Comparison of ENCODE assay signal across 8 cellular contexts in genomic region chr3:52670621-52671521, GRCh38. TPM values are rescaled to one million over a fixed set of nuclear protein-coding genes. Genes with fewer than 3 reads are reported as not detected.
DNase-seq lines count a peak whose midpoint lies in the region; ATAC-seq and TF ChIP-seq lines count a peak whose summit lies in the region.

No MANE protein-coding gene starts in this region.

- no peak overlapping the region for H2AFZ ChIP-seq in IMR-90 (replicated peaks; ENCODE audit: low read length, poor library complexity)

- no CpG with 5 or more reads among the region's 9 CpGs for WGBS in IMR-90 (ENCODE audit: extremely low coverage in 2 of 2, insufficient read length in 1 of 2), 2 experiments

- H2BK15ac ChIP-seq in IMR-90 (ENCODE audit: low read depth, low read length): peak overlapping the region; percentile 25; the same call in 2 of the 3 replicates

- H3K23ac ChIP-seq in IMR-90 (ENCODE audit: low read depth, low read length): 0 out of 2 replicates have a peak overlapping the region, but pooled peaks have one; percentile 1

- no TSS peak for BruUV-seq in IMR-90 (replicated peaks; lab: Mats Ljungman, UMichigan)

- H3K4ac ChIP-seq in IMR-90 (ENCODE audit: low read depth, low read length): peak overlapping the region; percentile 69

- TF ChIP-seq POLR2A in IMR-90 (IDR thresholded peaks at IDR 0.05; ENCODE audit: low read depth, low read length): peak; percentile 90

- peaks cover 16% of the 10 kb centered on the region for H3K36me3 ChIP-seq in IMR-90 (ENCODE audit: control insufficient read depth, insufficient read depth, low read length)

- H3K27ac Mint-ChIP-seq in activated T-cell treated with anti-CD3 and anti-CD28 coated beads, Interleukin-2, amount 50 U/mL, for 72 hours: peak overlapping the region; percentile 97

- no peak overlapping the region for H4K5ac ChIP-seq in IMR-90 (ENCODE audit: low read depth, low read length)

- peaks cover 6% of the 10 kb centered on the region; the same call in 1 of the 2 replicates for H4K20me1 ChIP-seq in IMR-90 (ENCODE audit: insufficient read depth, low read length)

- peak overlapping the region; percentile 68 for H4K91ac ChIP-seq in IMR-90 (ENCODE audit: insufficient read depth, low read depth, low read length)

- peaks cover 8% of the 10 kb centered on the region for H3K4me1 ChIP-seq in IMR-90 (ENCODE audit: control insufficient read depth, insufficient read depth, low read length)

- H3K9me3 ChIP-seq in IMR-90 (ENCODE audit: control insufficient read depth, insufficient read depth, low read length): no peaks in the 10 kb centered on the region; the same call in 1 of the 2 replicates

- H3K4me2 ChIP-seq in IMR-90 (ENCODE audit: low read depth, low read length): peak overlapping the region; percentile 85

- H3K4me1 Mint-ChIP-seq in activated T-cell treated with anti-CD3 and anti-CD28 coated beads, Interleukin-2, amount 50 U/mL, for 72 hours (ENCODE audit: low read depth): peaks cover 31% of the 10 kb centered on the region

- POLR2A ChIA-PET in IMR-90 (lab: Charles Lee; ENCODE audit: unreplicated experiment): no interaction called here

- H3K9me1 ChIP-seq in IMR-90 (ENCODE audit: insufficient read depth, low read length): peaks cover 5% of the 10 kb centered on the region

- H2BK120ac ChIP-seq in IMR-90 (ENCODE audit: low read depth, low read length): peak overlapping the region; percentile 44

- peaks cover 9 to 40% of the 10 kb centered on the region in 2 donors for H3K36me3 Mint-ChIP-seq in activated T-cell treated with anti-CD3 and anti-CD28 coated beads, Interleukin-2, amount 50 U/mL, for 72 hours (ENCODE audit: insufficient read depth in 2 of 2)

- peak overlapping the region; percentile 44 for H2AK5ac ChIP-seq in IMR-90 (ENCODE audit: low read depth, low read length)

- peaks cover 11 to 37% of the 10 kb centered on the region in 2 experiments for H3K79me1 ChIP-seq in IMR-90 (ENCODE audit: low read depth in 1 of 2, low read length in 2 of 2)

- peak overlapping the region; percentile 30 for H3K56ac ChIP-seq in IMR-90 (ENCODE audit: extremely low read depth, insufficient read depth, low read length)

- H4K8ac ChIP-seq in IMR-90 (ENCODE audit: low read depth in 2 of 2, low read length in 2 of 2): peak overlapping the region in 1 of 2 experiments; percentile 61; a peak in 3 of 4 replicates

- H3K9ac ChIP-seq in IMR-90 (ENCODE audit: low read depth, low read length): 0 out of 2 replicates have a peak overlapping the region, but pooled peaks have one; percentile 1

- intact Hi-C loops in IMR-90 (cut with micrococcal nuclease): loop anchor here (2.0 kb wide), 1 partner anchor 14 kb away; the partner anchor contains the start of gene PBRM1
- intact Hi-C loops in left cardiac atrium (cut with DNase I): no loop called here

- no peaks in the 10 kb centered on the region for H3K9me3 Mint-ChIP-seq in activated T-cell treated with anti-CD3 and anti-CD28 coated beads, Interleukin-2, amount 50 U/mL, for 72 hours

- H3K4me3 ChIP-seq in IMR-90 (ENCODE audit: insufficient read depth, low read depth, low read length): no peak overlapping the region

- H2BK5ac ChIP-seq in IMR-90 (ENCODE audit: low read depth, low read length, poor library complexity, severe bottlenecking): peak overlapping the region; percentile 81

- peak overlapping the region; percentile 73 for H3K27ac ChIP-seq in IMR-90 (ENCODE audit: insufficient read depth, low read length)

- no peaks in the 10 kb centered on the region for H3K27me3 Mint-ChIP-seq in activated T-cell treated with anti-CD3 and anti-CD28 coated beads, Interleukin-2, amount 50 U/mL, for 72 hours (ENCODE audit: low read depth)

- peak; percentile 8; the same call in 1 of the 2 replicates for TF ChIP-seq CTCF in IMR-90 (conservative IDR thresholded peaks at IDR 0.05; ENCODE audit: low read depth, low read length)

- CTCF ChIA-PET in IMR-90 (lab: Yijun Ruan, JAX): no interaction called here

- peak overlapping the region; percentile 10 for H2AK9ac ChIP-seq in IMR-90 (replicated peaks; ENCODE audit: low read depth, low read length, poor library complexity)

- peak; percentile 13; the same call in 1 of the 2 replicates for TF ChIP-seq RAD21 in IMR-90 (IDR thresholded peaks at IDR 0.05; ENCODE audit: low read length)

- peak; percentile 95 for DNase-seq in Daoy (ENCODE audit: low read depth)
- DNase-seq in IMR-90: peak; percentile 100
- peak; percentile 52 to 56 for DNase-seq in activated T-cell treated with anti-CD3 and anti-CD28 coated beads, Interleukin-2, amount 50 U/mL, for 72 hours
- no peak for DNase-seq in left cardiac atrium
- DNase-seq in stimulated activated CD8-positive, alpha-beta memory T cell treated with anti-CD3 and anti-CD28 coated beads, Interleukin-12 subunit alpha, Interleukin-12 subunit beta, amount 100 ng/mL, for 24 hours (ENCODE audit: extremely low read depth): peak; percentile 14
- no peak for DNase-seq in medulla oblongata (ENCODE audit: extremely low spot score)
- DNase-seq in amygdala (lab: John Stamatoyannopoulos, UW): no peak

- peak overlapping the region; percentile 52 to 91 for H3K4me3 Mint-ChIP-seq in activated T-cell treated with anti-CD3 and anti-CD28 coated beads, Interleukin-2, amount 50 U/mL, for 72 hours

- H3K27me3 ChIP-seq in IMR-90 (ENCODE audit: control insufficient read depth, insufficient read depth, low read length): no peaks in the 10 kb centered on the region

- peak overlapping the region; percentile 20 for H3K18ac ChIP-seq in IMR-90 (ENCODE audit: low read depth, low read length)

- ATAC-seq in GM21529 (IDR thresholded peaks at IDR 0.05; ENCODE audit: unreplicated experiment): peak; percentile 89
- peak; percentile 97 for ATAC-seq in IMR-90 (ENCODE audit: low read depth)
- peak; percentile 93 for ATAC-seq in activated T-cell treated with anti-CD3 and anti-CD28 coated beads, Interleukin-2, amount 50 U/mL, for 72 hours (replicated peaks in 1 of 2)
- peak; percentile 65 to 98 for ATAC-seq in left cardiac atrium

- peak overlapping the region; percentile 42; the same call in 1 of the 2 replicates for H2BK20ac ChIP-seq in IMR-90 (ENCODE audit: low read depth, low read length)

- in situ Hi-C loops in IMR-90 (cut with MboI; ENCODE audit: low sequenced_read_pairs): no loop called here

- dilution Hi-C loops in IMR-90 (cut with HindIII; ENCODE audit: low sequenced_read_pairs, unreplicated experiment): no loop called here

- 0 out of 2 replicates have a peak overlapping the region, but pooled peaks have one; percentile 16 for H3K14ac ChIP-seq in IMR-90 (replicated peaks; ENCODE audit: low read depth, low read length)

TF ChIP-seq in IMR-90, 13 proteins besides CTCF, POLR2A, EP300 and RAD21 (continues in another document):
- TF ChIP-seq MAFK (IDR thresholded peaks at IDR 0.05; ENCODE audit: low read depth, low read length) (no peak), FOS (IDR thresholded peaks at IDR 0.05; ENCODE audit: low read depth, low read length) (peak; percentile 97), MXI1 (IDR thresholded peaks at IDR 0.05; ENCODE audit: borderline replicate concordance, low read depth, low read length) (peak; percentile 98), RFX5 (IDR thresholded peaks at IDR 0.05; ENCODE audit: low read depth, low read length) (no peak), CHD1 (IDR thresholded peaks at IDR 0.05; ENCODE audit: low read depth, low read length) (no peak), BHLHE40 (IDR thresholded peaks at IDR 0.05; ENCODE audit: low read depth, low read length) (peak; percentile 69), CEBPB (IDR thresholded peaks at IDR 0.05; ENCODE audit: low read depth, low read length) (peak; percentile 93), MAZ (IDR thresholded peaks at IDR 0.05; ENCODE audit: borderline replicate concordance, low read depth, low read length) (peak; percentile 52; the same call in 1 of the 2 replicates)
- TF ChIP-seq, protein P1, sequence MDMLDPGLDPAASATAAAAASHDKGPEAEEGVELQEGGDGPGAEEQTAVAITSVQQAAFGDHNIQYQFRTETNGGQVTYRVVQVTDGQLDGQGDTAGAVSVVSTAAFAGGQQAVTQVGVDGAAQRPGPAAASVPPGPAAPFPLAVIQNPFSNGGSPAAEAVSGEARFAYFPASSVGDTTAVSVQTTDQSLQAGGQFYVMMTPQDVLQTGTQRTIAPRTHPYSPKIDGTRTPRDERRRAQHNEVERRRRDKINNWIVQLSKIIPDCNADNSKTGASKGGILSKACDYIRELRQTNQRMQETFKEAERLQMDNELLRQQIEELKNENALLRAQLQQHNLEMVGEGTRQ (IDR thresholded peaks at IDR 0.05; ENCODE audit: low read depth, low read length): no peak

RNA-seq across cellular contexts. Expression of gene PBRM1, which starts 14.8 kb away (rescaled TPM):
- 34.1 and 36.7 TPM in 2 replicates for total RNA-seq in Daoy (2014; rRNA removed; shearing (Covaris generic))
- total RNA-seq in IMR-90 (2012; rRNA removed) (72.6 and 74.2 TPM in 2 replicates), left cardiac atrium (10 to 100 TPM; 50.7 to 54.4 TPM)
- polyA plus RNA-seq in IMR-90 (2012; rRNA removed): 16.5 and 16.6 TPM in 2 replicates
- 9.1 and 9.9 TPM in 2 replicates for polyA plus RNA-seq in IMR-90 (2012; cell fraction: cytosol; rRNA removed)
- polyA plus RNA-seq in IMR-90 (2012; cell fraction: nucleus; rRNA removed; ENCODE audit: low replicate concordance): 11.0 and 21.9 TPM in 2 replicates
- 10 to 100 TPM; 66.2 to 66.7 TPM for total RNA-seq in activated T-cell treated with anti-CD3 and anti-CD28 coated beads, Interleukin-2, amount 50 U/mL, for 72 hours

RNA-seq across cellular contexts. Expression of gene GNL3, which starts 15.0 kb away (rescaled TPM):
- 203 and 268 TPM in 2 replicates for total RNA-seq in Daoy (2014; rRNA removed; shearing (Covaris generic))
- 66.0 and 117 TPM in 2 replicates for total RNA-seq in IMR-90 (2012; rRNA removed)
- polyA plus RNA-seq in IMR-90 (2012; rRNA removed): 69.7 and 90.4 TPM in 2 replicates
- 11.4 and 26.6 TPM in 2 replicates for polyA plus RNA-seq in IMR-90 (2012; cell fraction: cytosol; rRNA removed)
- polyA plus RNA-seq in IMR-90 (2012; cell fraction: nucleus; rRNA removed; ENCODE audit: low replicate concordance): 32.7 and 234 TPM in 2 replicates
- total RNA-seq in activated T-cell treated with anti-CD3 and anti-CD28 coated beads, Interleukin-2, amount 50 U/mL, for 72 hours: 100 to 1,000 TPM; 131 to 158 TPM
- 10 to 100 TPM; 30.2 to 61.2 TPM for total RNA-seq in left cardiac atrium

RNA-seq across cellular contexts. Expression of gene GLT8D1, which starts 34.7 kb away (rescaled TPM):
- total RNA-seq in Daoy (2014; rRNA removed; shearing (Covaris generic)): 37.7 and 62.4 TPM in 2 replicates
- total RNA-seq in IMR-90 (2012; rRNA removed): 65.3 and 87.8 TPM in 2 replicates
- 114 and 124 TPM in 2 replicates for polyA plus RNA-seq in IMR-90 (2012; rRNA removed)
- polyA plus RNA-seq in IMR-90 (2012; cell fraction: cytosol; rRNA removed): 56.9 and 58.9 TPM in 2 replicates
- 65.4 and 208 TPM in 2 replicates for polyA plus RNA-seq in IMR-90 (2012; cell fraction: nucleus; rRNA removed; ENCODE audit: low replicate concordance)
- total RNA-seq in activated T-cell treated with anti-CD3 and anti-CD28 coated beads, Interleukin-2, amount 50 U/mL, for 72 hours: 10 to 100 TPM; 37.8 to 38.3 TPM
- total RNA-seq in left cardiac atrium: 10 to 100 TPM; 31.3 to 37.6 TPM

RNA-seq across cellular contexts. Expression of gene SPCS1, which starts 35.0 kb away (rescaled TPM):
- total RNA-seq in Daoy (2014; rRNA removed; shearing (Covaris generic)): 120 and 132 TPM in 2 replicates
- 50.5 and 102 TPM in 2 replicates for total RNA-seq in IMR-90 (2012; rRNA removed)
- 111 and 124 TPM in 2 replicates for polyA plus RNA-seq in IMR-90 (2012; rRNA removed)
- polyA plus RNA-seq in IMR-90 (2012; cell fraction: cytosol; rRNA removed): 156 and 226 TPM in 2 replicates
- polyA plus RNA-seq in IMR-90 (2012; cell fraction: nucleus; rRNA removed; ENCODE audit: low replicate concordance): 32.6 and 43.0 TPM in 2 replicates
- 100 to 1,000 TPM; 100 to 111 TPM for total RNA-seq in activated T-cell treated with anti-CD3 and anti-CD28 coated beads, Interleukin-2, amount 50 U/mL, for 72 hours
- total RNA-seq in left cardiac atrium: 10 to 100 TPM; 72.1 to 88.1 TPM

Comparison
In these comparisons a context has a peak if more than half of its experiments do, and no peak if none do; other contexts are left out.
1. DNase-seq: peak in Daoy (single experiment), IMR-90 (single experiment), activated T-cell treated with anti-CD3 and anti-CD28 coated beads, Interleukin-2, amount 50 U/mL, for 72 hours (2 of 2) and stimulated activated CD8-positive, alpha-beta memory T cell treated with anti-CD3 and anti-CD28 coated beads, Interleukin-12 subunit alpha, Interleukin-12 subunit beta, amount 100 ng/mL, for 24 hours (single experiment); none in left cardiac atrium (single experiment), medulla oblongata (single experiment) and amygdala (0 of 56).
2. Peak in every context shown above with its lines, with median percentiles within 50 percentile points of each other: ATAC-seq.